Comparison of ENCODE assay signal across 24 cellular contexts in genomic region chr6:160121981-160122380, GRCh38. TPM values are rescaled to one million over a fixed set of nuclear protein-coding genes. Genes with fewer than 3 reads are reported as not detected.
A peak's percentile ranks its signal among the peaks of the same experiment; 100 is the strongest.
DNase-seq lines count a peak whose midpoint lies in the region; ATAC-seq, FAIRE-seq and TF ChIP-seq lines count a peak whose summit lies in the region.
"Had no signal": no experiment of that assay in that cellular context is flagged by ENCODE, and none has a peak within 500 bp of the region (broad histone marks: within the 10 kb centered on the region; RNA-seq: fewer than 3 reads in every experiment).

No MANE protein-coding gene starts in this region.

- H3K4me1 Mint-ChIP-seq in T-helper 17 cell = peaks cover 3% of the 10 kb centered on the region
- no peaks in the 10 kb centered on the region for H3K4me1 Mint-ChIP-seq in activated naive CD8-positive, alpha-beta T cell treated with anti-CD3 and anti-CD28 coated beads, Interleukin-2, amount 50 U/mL, for 24 hours
- H3K4me1 Mint-ChIP-seq: B cell had no signal

- H3K4me3 ChIP-seq in H7 (ENCODE audit: insufficient read depth, low read depth, low read length) (no peak overlapping the region), HepG2 (replicated peaks in 1 of 3; ENCODE audit: insufficient read depth in 1 of 3, low read depth in 2 of 3, low read length in 3 of 3) (no peak overlapping the region), spleen (no peak overlapping the region)
- H3K4me3 ChIP-seq: K562 had no signal

- POLR2A ChIA-PET in HepG2 (lab: Yijun Ruan, JAX) = no interaction called here

- ATAC-seq in T-helper 17 cell (no peak), HepG2 (no peak)
- no peak for ATAC-seq in activated naive CD8-positive, alpha-beta T cell treated with anti-CD3 and anti-CD28 coated beads, Interleukin-2, amount 50 U/mL, for 24 hours
- ATAC-seq: CD8-positive, alpha-beta T cell; K562 had no signal

- H3K27me3 Mint-ChIP-seq in T-helper 17 cell = peaks cover 8% of the 10 kb centered on the region
- no peaks in the 10 kb centered on the region for H3K27me3 Mint-ChIP-seq in activated naive CD8-positive, alpha-beta T cell treated with anti-CD3 and anti-CD28 coated beads, Interleukin-2, amount 50 U/mL, for 24 hours

- H3K79me2 ChIP-seq in HepG2 (ENCODE audit: insufficient read depth, low read length) = no peaks in the 10 kb centered on the region

- no peak for TF ChIP-seq RAD21 in HepG2 (CRISPR knock-in tag; IDR thresholded peaks at IDR 0.05)

- no peaks in the 10 kb centered on the region for H3K9me3 ChIP-seq in T-helper 17 cell (ENCODE audit: control insufficient read depth, low read length, poor library complexity, severe bottlenecking)
- no peaks in the 10 kb centered on the region for H3K9me3 ChIP-seq in HepG2 (ENCODE audit: low read length)
- H3K9me3 ChIP-seq in spleen = peaks cover 0 to 14% (median 3%) of the 10 kb centered on the region in 8 donors
- H3K9me3 ChIP-seq: SK-N-SH had no signal

- no peaks in the 10 kb centered on the region for H3K36me3 Mint-ChIP-seq in T-helper 17 cell (ENCODE audit: low read depth)
- peaks cover 5% of the 10 kb centered on the region for H3K36me3 Mint-ChIP-seq in activated naive CD8-positive, alpha-beta T cell treated with anti-CD3 and anti-CD28 coated beads, Interleukin-2, amount 50 U/mL, for 24 hours (ENCODE audit: low read depth)

- in situ Hi-C loops in HepG2 (cut with HindIII; ENCODE audit: extremely low pct_ligation_motif_present, low pct_unique_long_range_greater_than_20kb) = no loop called here

- no peak overlapping the region for H3K4me2 ChIP-seq in HepG2 (ENCODE audit: low read depth, low read length)
- H3K4me2 ChIP-seq: SK-N-SH had no signal

- H3K4me3 Mint-ChIP-seq in T-helper 17 cell = no peak overlapping the region
- H3K4me3 Mint-ChIP-seq in activated naive CD8-positive, alpha-beta T cell treated with anti-CD3 and anti-CD28 coated beads, Interleukin-2, amount 50 U/mL, for 24 hours = no peak overlapping the region
- H3K4me3 Mint-ChIP-seq: B cell; CD8-positive, alpha-beta T cell had no signal

- TF ChIP-seq CTCF in HepG2 (CRISPR knock-in tag; IDR thresholded peaks at IDR 0.05) = no peak
- TF ChIP-seq CTCF in spleen (IDR thresholded peaks at IDR 0.05 in 8 of 11, conservative IDR thresholded peaks at IDR 0.05 in 3 of 11) = no peak

- H3K27ac ChIP-seq in HepG2 (ENCODE audit: extremely low read length, insufficient read depth, low read length) (no peak overlapping the region), spleen (no peak overlapping the region)
- H3K27ac ChIP-seq: C4-2B had no signal

- H3K9me3 Mint-ChIP-seq in activated naive CD8-positive, alpha-beta T cell treated with anti-CD3 and anti-CD28 coated beads, Interleukin-2, amount 50 U/mL, for 24 hours = no peaks in the 10 kb centered on the region
- H3K9me3 Mint-ChIP-seq: CD8-positive, alpha-beta T cell had no signal

- CTCF ChIA-PET in HepG2 (lab: Yijun Ruan, JAX; ENCODE audit: low intra/inter-chr PET ratio, low total read pairs) = no interaction called here

- intact Hi-C loops in HepG2 (cut with micrococcal nuclease; ENCODE audit: unreplicated experiment) (no loop called here), spleen (cut with DNase I; ENCODE audit: low total_unique reads) (no loop called here)

- H3K27ac Mint-ChIP-seq in T-helper 17 cell = peak overlapping the region; percentile 53
- no peak overlapping the region for H3K27ac Mint-ChIP-seq in activated naive CD8-positive, alpha-beta T cell treated with anti-CD3 and anti-CD28 coated beads, Interleukin-2, amount 50 U/mL, for 24 hours
- H3K27ac Mint-ChIP-seq: B cell; CD8-positive, alpha-beta T cell had no signal

- H4K20me1 ChIP-seq in HepG2 (ENCODE audit: insufficient read depth, low read length) = no peaks in the 10 kb centered on the region

- TF ChIP-seq POLR2A in HepG2 (IDR thresholded peaks at IDR 0.05; ENCODE audit: insufficient read depth in 1 of 2, low read depth in 2 of 2, low read length in 2 of 2) (no peak), spleen (IDR thresholded peaks at IDR 0.05) (no peak)

- no peak overlapping the region for H3K9ac ChIP-seq in HepG2 (ENCODE audit: insufficient read depth, low read depth, low read length)
- H3K9ac ChIP-seq: SK-N-SH had no signal

- no peak for FAIRE-seq in HepG2 (lab: Jason Lieb, UNC)
- no peak for FAIRE-seq in frontal cortex (lab: Jason Lieb, UNC)
- FAIRE-seq: GM12892, K562, RCC 7860 had no signal

- no peak for TF ChIP-seq EP300 in HepG2 (IDR thresholded peaks at IDR 0.05; ENCODE audit: low read depth in 2 of 2, low read length in 2 of 2)
- TF ChIP-seq EP300 in HepG2 (CRISPR knock-in tag; IDR thresholded peaks at IDR 0.05; ENCODE audit: borderline replicate concordance) = no peak

- 94% methylated on average over 12 of the region's 14 CpGs for WGBS in HepG2 (ENCODE audit: low lambda C conversion rate)
- 93 to 99% (median 97%) methylated on average over 11 to 14 of the region's 14 CpGs for WGBS in spleen, 5 donors

- H3K36me3 ChIP-seq in H7 (replicated peaks; ENCODE audit: control insufficient read depth, insufficient read depth, low read length) (no peaks in the 10 kb centered on the region), HepG2 (replicated peaks in 1 of 2; ENCODE audit: control insufficient read depth in 1 of 2, insufficient read depth in 2 of 2, low read length in 2 of 2) (no peaks in the 10 kb centered on the region), spleen (peaks cover 0 to 45% (median 7%) of the 10 kb centered on the region in 6 donors)

- H3K27me3 ChIP-seq in H7 (ENCODE audit: control insufficient read depth, insufficient read depth, low read length) = no peaks in the 10 kb centered on the region
- H3K27me3 ChIP-seq in HepG2 (ENCODE audit: control insufficient read depth in 1 of 2, insufficient read depth in 2 of 2, low read length in 2 of 2) = no peaks in the 10 kb centered on the region
- H3K27me3 ChIP-seq in spleen (replicated peaks in 1 of 7) = no peaks in the 10 kb centered on the region

- no peak overlapping the region for H2AFZ ChIP-seq in HepG2 (ENCODE audit: low read length)

- BruUV-seq in HepG2 (replicated peaks; lab: Mats Ljungman, UMichigan) = no TSS peak

- peak; percentile 25 for DNase-seq in H7
- DNase-seq in T-helper 17 cell = no peak
- DNase-seq in HepG2 (ENCODE audit: low spot score) = no peak
- peak; percentile 58 for DNase-seq in spleen
- DNase-seq in activated naive CD8-positive, alpha-beta T cell treated with anti-CD3 and anti-CD28 coated beads, Interleukin-2, amount 50 U/mL, for 24 hours = no peak
- no peak for DNase-seq in HPDE6-E6E7 (ENCODE audit: extremely low spot score)
- DNase-seq in frontal cortex (ENCODE audit: low spot score in 2 of 2) = no peak
- DNase-seq: CD8-positive, alpha-beta T cell; DND-41; Kasumi-1; NCI-H1092 treated with DMSO at 0.1 percent for 48 hours; NCI-H1436; NCI-H187; NCI-H2171 treated with DMSO at 0.1 percent for 48 hours; NCI-H345; NCI-H510A treated with DMSO at 0.1 percent for 48 hours; SK-N-SH had no signal

- H3K4me1 ChIP-seq in HepG2 (ENCODE audit: insufficient read depth, low read length) = peaks cover 59% of the 10 kb centered on the region
- H3K4me1 ChIP-seq in spleen = no peaks in the 10 kb centered on the region

TF ChIP-seq in HepG2, 621 proteins besides CTCF, POLR2A, EP300 and RAD21 (continues in another document):
- TF ChIP-seq, protein P1, sequence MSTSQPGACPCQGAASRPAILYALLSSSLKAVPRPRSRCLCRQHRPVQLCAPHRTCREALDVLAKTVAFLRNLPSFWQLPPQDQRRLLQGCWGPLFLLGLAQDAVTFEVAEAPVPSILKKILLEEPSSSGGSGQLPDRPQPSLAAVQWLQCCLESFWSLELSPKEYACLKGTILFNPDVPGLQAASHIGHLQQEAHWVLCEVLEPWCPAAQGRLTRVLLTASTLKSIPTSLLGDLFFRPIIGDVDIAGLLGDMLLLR (CRISPR knock-in tag; IDR thresholded peaks at IDR 0.05) = no peak
- peak; percentile 59 for TF ChIP-seq AGO2 (optimal IDR thresholded peaks at IDR 0.05; ENCODE audit: low read depth, low read length)

RNA-seq across cellular contexts. Expression of gene SLC22A1, which starts 0.4 kb away (rescaled TPM):
- total RNA-seq in H7 (2014; rRNA removed; shearing (Covaris generic)) = 5.5 and 7.3 TPM in 2 replicates
- total RNA-seq in T-helper 17 cell (under 1 TPM; 0.21 to 0.45 TPM), HepG2 (2016; rRNA removed; fragmentation: Illumina TruSeq; extraction: Trizol) (0.32 and 0.80 TPM in 2 replicates), spleen (1 to 10 TPM; 2.4 to 6.1 (median 4.6) TPM), frontal cortex (not detected)
- 0.71 and 0.81 TPM in 2 replicates for total RNA-seq in HepG2 (2016; cell fraction: cytosol; rRNA removed; fragmentation: Illumina TruSeq; extraction: Trizol; ENCODE audit: low read depth)
- total RNA-seq in HepG2 (2016; cell fraction: insoluble cytoplasmic fraction; rRNA removed; fragmentation: Illumina TruSeq; extraction: Trizol) = 1.5 and 1.6 TPM in 2 replicates
- 1.0 and 1.9 TPM in 2 replicates for total RNA-seq in HepG2 (2016; cell fraction: membrane; rRNA removed; fragmentation: Illumina TruSeq; extraction: Trizol)
- total RNA-seq in HepG2 (2016; cell fraction: nucleus; rRNA removed; fragmentation: Illumina TruSeq; extraction: Trizol) = 3.6 and 3.7 TPM in 2 replicates
- polyA plus RNA-seq in HepG2 (2011; rRNA removed) (0.82 and 0.87 TPM in 2 replicates), spleen (1 to 10 TPM in 2 of 3 donors, under 1 TPM in 1; 0.23 to 2.8 (median 1.3) TPM)
- 0.32 and 0.38 TPM in 2 replicates for polyA plus RNA-seq in HepG2 (2011; cell fraction: cytosol; rRNA removed)
- polyA plus RNA-seq in HepG2 (2011; cell fraction: nucleus; rRNA removed) = 3.3 and 4.4 TPM in 2 replicates
- polyA plus RNA-seq in HepG2 (2012) = 0.80 and 2.9 TPM in 2 replicates
- 0.35 and 1.7 TPM in 2 replicates for polyA plus RNA-seq in HepG2 (2016; cell fraction: cytosol; fragmentation: Illumina TruSeq; extraction: Trizol; ENCODE audit: low read depth)
- polyA plus RNA-seq in HepG2 (2016; cell fraction: insoluble cytoplasmic fraction; fragmentation: Illumina TruSeq; extraction: Trizol; ENCODE audit: low read depth) = 0.33 and 1.2 TPM in 2 replicates
- polyA plus RNA-seq in HepG2 (2016; cell fraction: membrane; fragmentation: Illumina TruSeq; extraction: Trizol; ENCODE audit: low read depth) = 0.64 and 1.2 TPM in 2 replicates
- 4.3 and 5.2 TPM in 2 replicates for polyA plus RNA-seq in HepG2 (2016; cell fraction: nucleus; fragmentation: Illumina TruSeq; extraction: Trizol; ENCODE audit: insufficient read depth, low read depth)
- 1.3 and 7.3 TPM in 2 replicates for polyA minus RNA-seq in HepG2 (2011; rRNA and poly(A)+ RNA removed; ENCODE audit: low replicate concordance)
- polyA minus RNA-seq in HepG2 (2011; cell fraction: cytosol; rRNA and poly(A)+ RNA removed) = 0.40 TPM in 1 of 2 replicates, not detected in the other
- 7.7 and 8.6 TPM in 2 replicates for polyA minus RNA-seq in HepG2 (2011; cell fraction: nucleus; rRNA and poly(A)+ RNA removed)
- total RNA-seq: H4, M059J had no signal

Comparison
In these comparisons a context has a peak if more than half of its experiments do, and no peak if none do; other contexts are left out.
1. DNase-seq: peak in H7 (single experiment) and spleen (single experiment); none in T-helper 17 cell (0 of 3), HepG2 (single experiment), activated naive CD8-positive, alpha-beta T cell treated with anti-CD3 and anti-CD28 coated beads, Interleukin-2, amount 50 U/mL, for 24 hours (single experiment), HPDE6-E6E7 (single experiment) and frontal cortex (0 of 2).